Comparison of ENCODE assay signal across 10 cellular contexts in genomic region chr11:128555606-128556005, GRCh38. TPM values are rescaled to one million over a fixed set of nuclear protein-coding genes. Genes with fewer than 3 reads are reported as not detected.
A peak's percentile ranks its signal among the peaks of the same experiment; 100 is the strongest.
DNase-seq lines count a peak whose midpoint lies in the region; FAIRE-seq and TF ChIP-seq lines count a peak whose summit lies in the region.
"Had no signal": no experiment of that assay in that cellular context is flagged by ENCODE, and none has a peak within 500 bp of the region (broad histone marks: within the 10 kb centered on the region; RNA-seq: fewer than 3 reads in every experiment).

No MANE protein-coding gene starts in this region.

- no TSS peak for BruUV-seq in Calu3 (replicated peaks; lab: Mats Ljungman, UMichigan)

- peak; percentile 63 for FAIRE-seq in GM12891 (lab: Jason Lieb, UNC)

- H3K9me3 ChIP-seq in AG04450 (ENCODE audit: control insufficient read depth, insufficient read depth, low read length) (no peaks in the 10 kb centered on the region), WERI-Rb-1 (ENCODE audit: severe bottlenecking) (no peaks in the 10 kb centered on the region)

- H3K36me3 Mint-ChIP-seq in Calu3 (ENCODE audit: insufficient read depth, unreplicated experiment), result no peaks in the 10 kb centered on the region

- H3K27me3 Mint-ChIP-seq in Calu3 (ENCODE audit: unreplicated experiment), result no peaks in the 10 kb centered on the region

- POLR2A ChIA-PET in AG04450 (lab: Yijun Ruan, JAX) (interaction anchor here (1.2 kb wide), 1 partner anchor 11 kb away, joined by 5 read pairs; no protein-coding TSS in a partner anchor), HEK293T (lab: Yijun Ruan, JAX) (no interaction called here)

- intact Hi-C loops in Calu3 (cut with micrococcal nuclease; ENCODE audit: unreplicated experiment), result no loop called here

- no peak overlapping the region for H3K27ac Mint-ChIP-seq in Calu3 (ENCODE audit: unreplicated experiment)

- H3K4me1 Mint-ChIP-seq in Calu3 (ENCODE audit: low read depth, unreplicated experiment), result no peaks in the 10 kb centered on the region

- no peaks in the 10 kb centered on the region for H3K9me3 Mint-ChIP-seq in Calu3 (ENCODE audit: low read depth, unreplicated experiment)

- DNase-seq in AG04450 (ENCODE audit: low read depth, low spot score) (no peak), GM12891 (ENCODE audit: insufficient read length, low spot score) (no peak), WERI-Rb-1 (peak; percentile 32), islet precursor cell (peak; percentile 71), KG1 (lab: John Stamatoyannopoulos, UW) (no peak), Calu3 (no peak), HEK293T (ENCODE audit: extremely low spot score) (no peak)
- DNase-seq in activated CD8-positive, alpha-beta memory T cell treated with anti-CD3 and anti-CD28 coated beads, Interleukin-2, amount 50 U/mL, for 48 hours, result no peak
- DNase-seq: activated naive CD4-positive, alpha-beta T cell; Kasumi-1 had no signal

- TF ChIP-seq POLR2A in GM12891 (IDR thresholded peaks at IDR 0.05; ENCODE audit: low read depth, low read length), result no peak

- H3K27ac ChIP-seq in AG04450 (ENCODE audit: low read depth, low read length) (no peak overlapping the region), WERI-Rb-1 (no peak overlapping the region)

- H3K27me3 ChIP-seq in AG04450 (ENCODE audit: control insufficient read depth, insufficient read depth, low read length) (no peaks in the 10 kb centered on the region), WERI-Rb-1 (ENCODE audit: insufficient read depth, low read depth, severe bottlenecking) (no peaks in the 10 kb centered on the region)

- CTCF ChIA-PET in AG04450 (lab: Charles Lee) (interaction anchor here (0.9 to 3.4 kb wide), 6 partner anchors 26 to 304 kb away, joined by 3 to 45 read pairs (median 3); partner anchors contain the start of gene ETS1), Calu3 (lab: Charles Lee) (no interaction called here), HEK293T (lab: Yijun Ruan, JAX) (interaction anchor here (0.6 to 2.0 kb wide), 3 partner anchors 74 to 384 kb away, joined by 3 to 8 read pairs (median 5); no protein-coding TSS in a partner anchor)

- TF ChIP-seq CTCF in AG04450 (IDR thresholded peaks at IDR 0.05; ENCODE audit: low read depth, low read length), result peak; percentile 49
- TF ChIP-seq CTCF in WERI-Rb-1 (IDR thresholded peaks at IDR 0.05; ENCODE audit: low read depth, low read length), result peak; percentile 52
- TF ChIP-seq CTCF in Calu3 (IDR thresholded peaks at IDR 0.05; ENCODE audit: unreplicated experiment), result no peak

- no peak overlapping the region for H3K4me3 ChIP-seq in AG04450 (ENCODE audit: low read depth, low read length)
- no peak overlapping the region for H3K4me3 ChIP-seq in WERI-Rb-1 (ENCODE audit: low read depth, low read length)

- no peaks in the 10 kb centered on the region for H3K36me3 ChIP-seq in WERI-Rb-1

- no peak overlapping the region for H3K4me3 Mint-ChIP-seq in Calu3 (ENCODE audit: low read depth, unreplicated experiment)

TF ChIP-seq in GM12891, 5 proteins besides CTCF, POLR2A, EP300 and RAD21:
- TF ChIP-seq POLR2AphosphoS5 (IDR thresholded peaks at IDR 0.05; ENCODE audit: low read depth, low read length) (no peak), POU2F2 (IDR thresholded peaks at IDR 0.05; ENCODE audit: low read depth, low read length) (no peak), SPI1 (IDR thresholded peaks at IDR 0.05; ENCODE audit: low read depth, low read length) (no peak), PAX5 (IDR thresholded peaks at IDR 0.05; ENCODE audit: insufficient read depth, low read length, severe bottlenecking) (no peak), TAF1 (IDR thresholded peaks at IDR 0.05; ENCODE audit: low read depth, low read length) (no peak)

TF ChIP-seq in HEK293T, 16 proteins besides CTCF, POLR2A, EP300 and RAD21:
- TF ChIP-seq FOXA1 (IDR thresholded peaks at IDR 0.05) (no peak), NFRKB (IDR thresholded peaks at IDR 0.05) (no peak), PKNOX1 (IDR thresholded peaks at IDR 0.05) (no peak), HDGF (IDR thresholded peaks at IDR 0.05; ENCODE audit: borderline replicate concordance) (no peak), SP1 (IDR thresholded peaks at IDR 0.05) (no peak), SUZ12 (IDR thresholded peaks at IDR 0.05) (no peak), FOXM1 (IDR thresholded peaks at IDR 0.05; ENCODE audit: borderline replicate concordance) (no peak), CTBP1 (IDR thresholded peaks at IDR 0.05; ENCODE audit: borderline replicate concordance) (no peak), ARNT (IDR thresholded peaks at IDR 0.05) (no peak), FOXK2 (IDR thresholded peaks at IDR 0.05) (no peak), BHLHE40 (IDR thresholded peaks at IDR 0.05; ENCODE audit: borderline replicate concordance) (no peak), TARDBP (IDR thresholded peaks at IDR 0.05) (no peak), ZNF384 (IDR thresholded peaks at IDR 0.05) (no peak)

RNA-seq across cellular contexts. Expression of gene ETS1, which starts 31.8 kb away (rescaled TPM):
- polyA plus RNA-seq in AG04450 (2011; rRNA removed), result 32.3 and 34.6 TPM in 2 replicates
- polyA minus RNA-seq in AG04450 (2011; rRNA and poly(A)+ RNA removed), result 51.1 and 58.3 TPM in 2 replicates
- polyA plus RNA-seq in GM12891 (2012; ENCODE audit: low read depth, missing spikeins), result 59.5 TPM
- total RNA-seq in Calu3 (2022), result 26.5 and 38.4 TPM in 2 replicates

Comparison
In these comparisons a context has a peak if more than half of its experiments do, and no peak if none do; other contexts are left out.
1. DNase-seq: peak in WERI-Rb-1 (single experiment) and islet precursor cell (single experiment); none in AG04450 (single experiment), GM12891 (single experiment), KG1 (single experiment), activated CD8-positive, alpha-beta memory T cell treated with anti-CD3 and anti-CD28 coated beads, Interleukin-2, amount 50 U/mL, for 48 hours (single experiment), Calu3 (single experiment) and HEK293T (single experiment).